ENCODE assay signal across 1 cellular context in genomic region chr5:30960041-30960440, GRCh38.
TF ChIP-seq lines count a peak whose summit lies in the region.

No MANE protein-coding gene starts in this region.

TF ChIP-seq in IMR-90, 13 proteins besides CTCF, POLR2A, EP300 and RAD21:
- TF ChIP-seq RFX5 (IDR thresholded peaks at IDR 0.05; ENCODE audit: low read depth, low read length) (no peak), MAFK (IDR thresholded peaks at IDR 0.05; ENCODE audit: low read depth, low read length) (no peak), CEBPB (IDR thresholded peaks at IDR 0.05; ENCODE audit: low read depth, low read length) (no peak), MXI1 (IDR thresholded peaks at IDR 0.05; ENCODE audit: borderline replicate concordance, low read depth, low read length) (no peak), ELK1 (IDR thresholded peaks at IDR 0.05; ENCODE audit: borderline replicate concordance, low read depth, low read length) (no peak), FOS (IDR thresholded peaks at IDR 0.05; ENCODE audit: low read depth, low read length) (no peak), MAZ (IDR thresholded peaks at IDR 0.05; ENCODE audit: borderline replicate concordance, low read depth, low read length) (no peak), BHLHE40 (IDR thresholded peaks at IDR 0.05; ENCODE audit: low read depth, low read length) (no peak), USF2 (IDR thresholded peaks at IDR 0.05; ENCODE audit: low read depth, low read length) (no peak), NFE2L2 (IDR thresholded peaks at IDR 0.05; ENCODE audit: low read depth, low read length) (no peak), SMC3 (IDR thresholded peaks at IDR 0.05; ENCODE audit: low read depth, low read length) (no peak), RCOR1 (IDR thresholded peaks at IDR 0.05; ENCODE audit: insufficient replicate concordance, low read length) (no peak), CHD1 (IDR thresholded peaks at IDR 0.05; ENCODE audit: low read depth, low read length) (no peak)
